ENCODE assay signal across 33 cellular contexts in genomic region chr9:110288503-110288902, GRCh38. TPM values are rescaled to one million over a fixed set of nuclear protein-coding genes. Genes with fewer than 3 reads are reported as not detected.
"Had no signal": no experiment of that assay in that cellular context is flagged by ENCODE, and none has a peak within 500 bp of the region (broad histone marks: within the 10 kb centered on the region; RNA-seq: fewer than 3 reads in every experiment).

No MANE protein-coding gene starts in this region.

- DNase-seq: stimulated activated CD4-positive, alpha-beta T cell treated with anti-CD3 and anti-CD28 coated beads, Interleukin-2, amount 100 ng/mL, for 48 hours; stimulated activated CD4-positive, alpha-beta T cell treated with anti-CD3 and anti-CD28 coated beads, Interleukin-4, amount 100 ng/mL, for 1 hour; stimulated activated CD4-positive, alpha-beta T cell treated with anti-CD3 and anti-CD28 coated beads, Interleukin-4, amount 100 ng/mL, for 24 hours; stimulated activated CD4-positive, alpha-beta T cell treated with anti-CD3 and anti-CD28 coated beads, Interleukin-4, amount 100 ng/mL, for 4 hours; stimulated activated CD8-positive, alpha-beta memory T cell treated with anti-CD3 and anti-CD28 coated beads, Interleukin-4, amount 100 ng/mL, for 48 hours; stimulated activated naive B cell treated with anti-CD40 and anti-IgM and Interleukin-4, amounts not matched to agents 10 μg/mL and 1 μg/mL and 100 μg/mL, for 72 hours; stimulated activated naive CD4-positive, alpha-beta T cell; stimulated activated naive CD4-positive, alpha-beta T cell treated with Interleukin-2 at 50 U/mL for 16 hours; stimulated activated naive CD8-positive, alpha-beta T cell treated with anti-CD3 and anti-CD28 coated beads, Interleukin-15, amount 100 ng/mL, for 72 hours; stimulated activated naive CD8-positive, alpha-beta T cell treated with anti-CD3 and anti-CD28 coated beads, Interleukin-15, Interleukin-2, amounts not matched to agents 100 U/mL and 50 U/mL, for 24 hours; stomach; substantia nigra; testis; thyroid gland; tibial artery; transverse colon; trophoblast cell; upper lobe of left lung; upper lobe of right lung; uterus had no signal

- H3K9me3 ChIP-seq: stomach, suprapubic skin, testis, thoracic aorta, thyroid gland, tibial artery, tibial nerve, transverse colon, upper lobe of left lung, upper lobe of right lung, uterus, vagina had no signal

- H3K27ac Mint-ChIP-seq: stimulated activated effector memory CD8-positive, alpha-beta T cell treated with anti-CD3 and anti-CD28 coated beads, Interleukin-12 subunit alpha, Interleukin-12 subunit beta, amount 100 ng/mL, for 72 hours; stimulated activated memory B cell treated with anti-CD40 and anti-IgM and Interleukin-4, amounts not matched to agents 10 μg/mL and 1 μg/mL and 100 μg/mL, for 72 hours; stimulated activated naive B cell treated with anti-CD40 and anti-IgM and Interleukin-4, amounts not matched to agents 10 μg/mL and 1 μg/mL and 100 μg/mL, for 72 hours; stimulated activated naive CD8-positive, alpha-beta T cell treated with anti-CD3 and anti-CD28 coated beads, Interleukin-15, amount 100 ng/mL, for 72 hours; stimulated activated naive CD8-positive, alpha-beta T cell treated with anti-CD3 and anti-CD28 coated beads, Interleukin-15, Interleukin-2, amounts not matched to agents 100 ng/mL and 50 ng/mL, for 24 hours; type B pancreatic cell had no signal

- H3K27me3 Mint-ChIP-seq: stimulated activated naive CD8-positive, alpha-beta T cell treated with anti-CD3 and anti-CD28 coated beads, Interleukin-15, amount 100 ng/mL, for 72 hours; type B pancreatic cell had no signal

- H3K27me3 ChIP-seq: stomach, suprapubic skin, testis, thyroid gland, tibial artery, tibial nerve, transverse colon, upper lobe of left lung, upper lobe of right lung, uterus, vagina had no signal

- H3K4me1 ChIP-seq: stomach, testis, thyroid gland, tibial artery, tibial nerve, upper lobe of left lung, upper lobe of right lung, uterus, vagina had no signal

- H3K4me3 ChIP-seq: stomach, suprapubic skin, testis, thoracic aorta, thyroid gland, tibial artery, tibial nerve, transverse colon, upper lobe of left lung, upper lobe of right lung, uterus, vagina had no signal

- H3K36me3 ChIP-seq: stomach, suprapubic skin, thoracic aorta, thyroid gland, tibial artery, tibial nerve, transverse colon, upper lobe of left lung, upper lobe of right lung, uterus, vagina had no signal

- FAIRE-seq: urothelium cell line had no signal

- H3K36me3 Mint-ChIP-seq: stimulated activated effector memory CD8-positive, alpha-beta T cell treated with anti-CD3 and anti-CD28 coated beads, Interleukin-12 subunit alpha, Interleukin-12 subunit beta, amount 100 ng/mL, for 72 hours; stimulated activated memory B cell treated with anti-CD40 and anti-IgM and Interleukin-4, amounts not matched to agents 10 μg/mL and 1 μg/mL and 100 μg/mL, for 72 hours; stimulated activated naive B cell treated with anti-CD40 and anti-IgM and Interleukin-4, amounts not matched to agents 10 μg/mL and 1 μg/mL and 100 μg/mL, for 72 hours; type B pancreatic cell had no signal

- H3K27ac ChIP-seq: stomach, suprapubic skin, testis, thoracic aorta, thyroid gland, tibial artery, tibial nerve, transverse colon, upper lobe of right lung, uterus, vagina had no signal

- H3K4me3 Mint-ChIP-seq: stimulated activated effector memory CD8-positive, alpha-beta T cell treated with anti-CD3 and anti-CD28 coated beads, Interleukin-12 subunit alpha, Interleukin-12 subunit beta, amount 100 ng/mL, for 72 hours; stimulated activated memory B cell treated with anti-CD40 and anti-IgM and Interleukin-4, amounts not matched to agents 10 μg/mL and 1 μg/mL and 100 μg/mL, for 72 hours; stimulated activated naive B cell treated with anti-CD40 and anti-IgM and Interleukin-4, amounts not matched to agents 10 μg/mL and 1 μg/mL and 100 μg/mL, for 72 hours; stimulated activated naive CD8-positive, alpha-beta T cell treated with anti-CD3 and anti-CD28 coated beads, Interleukin-15, amount 100 ng/mL, for 72 hours; stimulated activated naive CD8-positive, alpha-beta T cell treated with anti-CD3 and anti-CD28 coated beads, Interleukin-15, Interleukin-2, amounts not matched to agents 100 ng/mL and 50 ng/mL, for 24 hours; type B pancreatic cell had no signal

- H3K9me3 Mint-ChIP-seq: stimulated activated effector memory CD8-positive, alpha-beta T cell treated with anti-CD3 and anti-CD28 coated beads, Interleukin-12 subunit alpha, Interleukin-12 subunit beta, amount 100 ng/mL, for 72 hours; stimulated activated memory B cell treated with anti-CD40 and anti-IgM and Interleukin-4, amounts not matched to agents 10 μg/mL and 1 μg/mL and 100 μg/mL, for 72 hours; stimulated activated naive B cell treated with anti-CD40 and anti-IgM and Interleukin-4, amounts not matched to agents 10 μg/mL and 1 μg/mL and 100 μg/mL, for 72 hours; stimulated activated naive CD8-positive, alpha-beta T cell treated with anti-CD3 and anti-CD28 coated beads, Interleukin-15, amount 100 ng/mL, for 72 hours; stimulated activated naive CD8-positive, alpha-beta T cell treated with anti-CD3 and anti-CD28 coated beads, Interleukin-15, Interleukin-2, amounts not matched to agents 100 ng/mL and 50 ng/mL, for 24 hours; type B pancreatic cell had no signal

- H3K4me1 Mint-ChIP-seq: stimulated activated effector memory CD8-positive, alpha-beta T cell treated with anti-CD3 and anti-CD28 coated beads, Interleukin-12 subunit alpha, Interleukin-12 subunit beta, amount 100 ng/mL, for 72 hours; stimulated activated memory B cell treated with anti-CD40 and anti-IgM and Interleukin-4, amounts not matched to agents 10 μg/mL and 1 μg/mL and 100 μg/mL, for 72 hours; stimulated activated naive B cell treated with anti-CD40 and anti-IgM and Interleukin-4, amounts not matched to agents 10 μg/mL and 1 μg/mL and 100 μg/mL, for 72 hours; stimulated activated naive CD8-positive, alpha-beta T cell treated with anti-CD3 and anti-CD28 coated beads, Interleukin-15, amount 100 ng/mL, for 72 hours had no signal

- ATAC-seq: stimulated activated effector memory CD8-positive, alpha-beta T cell treated with anti-CD3 and anti-CD28 coated beads, Interleukin-12 subunit alpha, Interleukin-12 subunit beta, amount 100 ng/mL, for 72 hours; stimulated activated memory B cell treated with anti-CD40 and anti-IgM and Interleukin-4, amounts not matched to agents 10 μg/mL and 1 μg/mL and 100 μg/mL, for 72 hours; stimulated activated naive B cell treated with anti-CD40 and anti-IgM and Interleukin-4, amounts not matched to agents 10 μg/mL and 1 μg/mL and 100 μg/mL, for 72 hours; stimulated activated naive CD8-positive, alpha-beta T cell treated with anti-CD3 and anti-CD28 coated beads, Interleukin-15, amount 100 ng/mL, for 72 hours; stimulated activated naive CD8-positive, alpha-beta T cell treated with anti-CD3 and anti-CD28 coated beads, Interleukin-15, Interleukin-2, amounts not matched to agents 100 U/mL and 50 U/mL, for 24 hours; upper lobe of right lung had no signal

RNA-seq across cellular contexts. Expression of gene TXNDC8, which starts 49.2 kb away (rescaled TPM):
- total RNA-seq: stomach, subcutaneous adipose tissue, suprapubic skin, temporal lobe, thoracic aorta, thyroid gland, tibial nerve, transverse colon, upper lobe of left lung, upper lobe of right lung, ureter, urinary bladder, uterus, vagina had no signal
- polyA plus RNA-seq: stomach, urinary bladder had no signal
